11 cellular contexts compared by ENCODE assay signal in the genomic region with DNA sequence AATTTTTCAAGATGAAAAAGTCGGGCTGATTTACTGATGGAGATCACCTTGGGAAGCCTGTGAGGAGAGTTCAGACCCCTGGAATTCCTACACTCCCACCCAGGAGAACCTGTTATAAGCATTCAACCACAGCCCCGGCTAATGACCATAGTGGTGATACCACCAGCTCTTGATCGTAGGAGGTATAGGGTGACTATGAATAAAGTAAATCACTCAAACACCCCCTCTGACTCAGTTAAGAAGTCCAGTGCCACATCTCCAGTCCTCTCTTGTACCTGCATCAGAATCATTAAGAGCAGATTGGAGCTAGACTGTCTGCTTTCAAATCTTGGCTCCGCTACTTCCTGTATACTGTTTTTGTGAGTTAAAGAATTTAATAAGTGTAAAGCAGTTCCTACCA.
DNase-seq lines count a peak whose midpoint lies in the region; ATAC-seq lines count a peak whose summit lies in the region.
"Had no signal": no experiment of that assay in that cellular context is flagged by ENCODE, and none has a peak within 500 bp of the region (broad histone marks: within the 10 kb centered on the region; RNA-seq: fewer than 3 reads in every experiment).

No MANE protein-coding gene starts in this region.

- peak overlapping the region in 1 of 2 donors; percentile 41 for H3K4me3 ChIP-seq in CD4-positive, alpha-beta memory T cell (ENCODE audit: low read length in 2 of 2)
- H3K4me3 ChIP-seq in MG63 = peak overlapping the region; percentile 77
- H3K4me3 ChIP-seq in naive thymus-derived CD4-positive, alpha-beta T cell (ENCODE audit: low read length) = peak overlapping the region; percentile 19

- no peaks in the 10 kb centered on the region for H3K27me3 Mint-ChIP-seq in CD4-positive, alpha-beta memory T cell
- no peaks in the 10 kb centered on the region for H3K27me3 Mint-ChIP-seq in naive thymus-derived CD4-positive, alpha-beta T cell

- no peaks in the 10 kb centered on the region for H3K9me3 ChIP-seq in CD4-positive, alpha-beta memory T cell (ENCODE audit: control insufficient read depth in 1 of 2, low read length in 2 of 2)
- no peaks in the 10 kb centered on the region for H3K9me3 ChIP-seq in MG63
- no peaks in the 10 kb centered on the region for H3K9me3 ChIP-seq in naive thymus-derived CD4-positive, alpha-beta T cell (ENCODE audit: control insufficient read depth in 2 of 3, low read length in 3 of 3)
- H3K9me3 ChIP-seq: left lung had no signal

- intact Hi-C loops in CD4-positive, alpha-beta memory T cell (cut with micrococcal nuclease) = loop anchor here (2.0 kb wide), 1 partner anchor 13 kb away; no protein-coding TSS in a partner anchor
- intact Hi-C loops in naive thymus-derived CD4-positive, alpha-beta T cell (cut with micrococcal nuclease) = loop anchor here in 1 of 2 donors (10.0 kb wide), 1 partner anchor 79 kb away; no protein-coding TSS in a partner anchor

- H3K4me3 Mint-ChIP-seq in CD4-positive, alpha-beta memory T cell = peak overlapping the region; percentile 39 to 84 (median 68)
- no peak overlapping the region for H3K4me3 Mint-ChIP-seq in naive thymus-derived CD4-positive, alpha-beta T cell

- peak overlapping the region; percentile 83 to 93 (median 86) for H3K27ac Mint-ChIP-seq in CD4-positive, alpha-beta memory T cell
- peak overlapping the region in 2 of 9 donors; percentile 43 to 53 for H3K27ac Mint-ChIP-seq in naive thymus-derived CD4-positive, alpha-beta T cell

- no peaks in the 10 kb centered on the region for H3K36me3 ChIP-seq in CD4-positive, alpha-beta memory T cell (ENCODE audit: insufficient read depth, low read length)
- H3K36me3 ChIP-seq in MG63 = peaks cover 84% of the 10 kb centered on the region
- no peaks in the 10 kb centered on the region for H3K36me3 ChIP-seq in naive thymus-derived CD4-positive, alpha-beta T cell (ENCODE audit: control insufficient read depth in 2 of 3, insufficient read depth in 3 of 3, low read length in 3 of 3)
- H3K36me3 ChIP-seq: left lung had no signal

- peak overlapping the region; percentile 55 for H3K27ac ChIP-seq in CD4-positive, alpha-beta memory T cell (ENCODE audit: low read depth, low read length)
- H3K27ac ChIP-seq in naive thymus-derived CD4-positive, alpha-beta T cell (ENCODE audit: low read depth, low read length) = no peak overlapping the region
- H3K27ac ChIP-seq: left lung had no signal

- CTCF ChIA-PET in CD4-positive, alpha-beta memory T cell (lab: Charles Lee; ENCODE audit: partially characterized antibody) = interaction anchor here (1.1 to 3.3 kb wide), 4 partner anchors 10 to 35 kb away, joined by 3 to 18 read pairs (median 6); no protein-coding TSS in a partner anchor
- CTCF ChIA-PET in naive thymus-derived CD4-positive, alpha-beta T cell (lab: Charles Lee) = no interaction called here

- POLR2A ChIA-PET in CD4-positive, alpha-beta memory T cell (lab: Charles Lee; ENCODE audit: partially characterized antibody) = interaction anchor here (1.1 to 10.5 kb wide), 6 partner anchors 9 to 85 kb away, joined by 3 to 189 read pairs (median 9); no protein-coding TSS in a partner anchor
- POLR2A ChIA-PET in naive thymus-derived CD4-positive, alpha-beta T cell (lab: Charles Lee) = no interaction called here

- no peak for ATAC-seq in naive thymus-derived CD4-positive, alpha-beta T cell
- no peak for ATAC-seq in HG02610 (IDR thresholded peaks at IDR 0.05; ENCODE audit: unreplicated experiment)
- ATAC-seq: left lung had no signal

- no peaks in the 10 kb centered on the region for H3K9me3 Mint-ChIP-seq in CD4-positive, alpha-beta memory T cell
- no peaks in the 10 kb centered on the region for H3K9me3 Mint-ChIP-seq in naive thymus-derived CD4-positive, alpha-beta T cell

- H3K27me3 ChIP-seq in CD4-positive, alpha-beta memory T cell (ENCODE audit: insufficient read depth, low read length) = no peaks in the 10 kb centered on the region
- no peaks in the 10 kb centered on the region for H3K27me3 ChIP-seq in MG63
- no peaks in the 10 kb centered on the region for H3K27me3 ChIP-seq in naive thymus-derived CD4-positive, alpha-beta T cell (ENCODE audit: control insufficient read depth in 2 of 2, insufficient read depth in 2 of 2, low read length in 2 of 2)
- H3K27me3 ChIP-seq: left lung had no signal

- peaks cover 32 to 77% (median 45%) of the 10 kb centered on the region in 4 donors for H3K4me1 Mint-ChIP-seq in CD4-positive, alpha-beta memory T cell
- H3K4me1 Mint-ChIP-seq in naive thymus-derived CD4-positive, alpha-beta T cell = peaks cover 14 to 51% (median 39%) of the 10 kb centered on the region in 7 donors

- peaks cover 56% of the 10 kb centered on the region for H3K4me1 ChIP-seq in CD4-positive, alpha-beta memory T cell (ENCODE audit: insufficient read depth, low read length)
- H3K4me1 ChIP-seq in naive thymus-derived CD4-positive, alpha-beta T cell (ENCODE audit: control insufficient read depth in 2 of 2, insufficient read depth in 2 of 2, low read length in 2 of 2) = peaks cover 5 to 35% of the 10 kb centered on the region in 2 donors

- H3K36me3 Mint-ChIP-seq in CD4-positive, alpha-beta memory T cell = peaks cover 0 to 16% of the 10 kb centered on the region in 2 donors
- H3K36me3 Mint-ChIP-seq in naive thymus-derived CD4-positive, alpha-beta T cell = peaks cover 0 to 32% (median 0%) of the 10 kb centered on the region in 5 donors

- DNase-seq in CD4-positive, alpha-beta memory T cell = peak in 1 of 5 donors; percentile 44
- DNase-seq in MG63 (no peak), astrocyte of the hippocampus (ENCODE audit: low read depth, low spot score) (peak; percentile 38), C1 segment of cervical spinal cord (lab: John Stamatoyannopoulos, UW) (no peak), GOT3 (lab: John Stamatoyannopoulos, UW) (no peak)
- DNase-seq in naive thymus-derived CD4-positive, alpha-beta T cell = no peak
- DNase-seq: amniotic stem cell; H7; left lung; NK-92 treated with Interleukin-12 subunit alpha and Interleukin-12 subunit beta, amount 100 ng/mL, for 24 hours had no signal

Comparison
In these comparisons a context has a peak if more than half of its experiments do, and no peak if none do; other contexts are left out.
1. H3K4me3 Mint-ChIP-seq: peak in CD4-positive, alpha-beta memory T cell (8 of 8); none in naive thymus-derived CD4-positive, alpha-beta T cell (0 of 10).